8 cellular contexts compared by ENCODE assay signal in the genomic region with DNA sequence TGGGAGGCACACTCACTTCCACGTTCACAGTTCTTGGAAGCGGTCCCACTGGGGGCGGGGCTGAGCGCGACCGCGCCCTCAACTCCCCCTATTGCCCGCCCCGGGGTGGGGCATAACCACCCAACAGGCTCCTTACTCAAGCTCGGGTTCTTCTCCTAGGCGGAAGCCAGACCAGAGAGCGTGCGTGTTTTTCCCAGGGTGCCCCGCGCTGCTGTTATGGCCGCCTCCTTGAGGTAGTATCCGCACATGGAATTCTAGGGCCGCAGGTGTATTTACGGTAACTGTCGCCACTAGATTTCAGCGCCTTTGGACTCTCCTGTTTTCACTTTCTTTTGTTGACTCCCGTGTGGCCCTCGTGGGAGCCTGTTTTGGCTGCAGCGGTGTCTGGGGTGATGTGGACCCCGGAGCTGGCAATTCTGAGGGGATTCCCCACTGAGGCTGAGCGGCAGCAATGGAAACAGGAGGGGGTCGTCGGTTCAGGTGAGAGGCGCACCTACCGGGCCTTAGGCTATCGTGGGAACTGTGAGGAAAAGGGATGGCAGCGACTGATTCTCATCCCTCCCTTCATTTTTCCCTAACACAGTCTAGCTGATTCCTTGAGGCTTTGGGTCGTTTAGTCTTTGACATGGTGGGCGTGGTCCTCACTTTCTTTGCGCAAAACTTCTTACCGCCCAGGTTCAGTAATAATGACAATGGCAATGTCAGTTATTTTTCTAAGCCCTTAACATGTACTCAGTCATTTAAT. TPM values are rescaled to one million over a fixed set of nuclear protein-coding genes. Genes with fewer than 3 reads are reported as not detected.
DNase-seq lines count a peak whose midpoint lies in the region; ATAC-seq and TF ChIP-seq lines count a peak whose summit lies in the region.

Gene TTC27, plus strand, starts transcription at position 150 of the 745 bp plus-strand sequence. Its CDS starts 243 bp downstream, at position 393.

- no peaks in the 10 kb centered on the region for H3K9me3 Mint-ChIP-seq in activated naive CD8-positive, alpha-beta T cell (ENCODE audit: low read depth)
- H3K9me3 Mint-ChIP-seq in osteocyte (ENCODE audit: unreplicated experiment), result no peaks in the 10 kb centered on the region

- H3K9me3 ChIP-seq in thyroid gland, result no peaks in the 10 kb centered on the region

- peak within 1 kb of the TSS; percentile 62 to 88 (median 63) for H3K4me3 ChIP-seq in thyroid gland (replicated peaks in 1 of 3)

- intact Hi-C loops in head of caudate nucleus (cut with DNase I) (no loop called here), thyroid gland (cut with DNase I) (no loop called here)

- ATAC-seq in HG02623 (IDR thresholded peaks at IDR 0.05; ENCODE audit: unreplicated experiment), result peak; percentile 100

- no peaks in the 10 kb centered on the region for H3K27me3 ChIP-seq in thyroid gland

- no peaks in the 10 kb centered on the region for H3K27me3 Mint-ChIP-seq in activated naive CD8-positive, alpha-beta T cell
- no peaks in the 10 kb centered on the region for H3K27me3 Mint-ChIP-seq in osteocyte (ENCODE audit: unreplicated experiment)

- peaks cover 0 to 4% of the 10 kb centered on the region in 2 donors for H3K36me3 ChIP-seq in thyroid gland

- 0 to 1% methylated on average over 26 to 32 of the region's 36 CpGs for WGBS in thyroid gland, 2 donors

- POLR2A ChIA-PET in GM10248 (lab: Yijun Ruan, JAX), result interaction anchor here (0.5 kb wide), 1 partner anchor 74 kb away, joined by 4 read pairs; no protein-coding TSS in a partner anchor

- peaks cover 14 to 22% of the 10 kb centered on the region in 2 donors for H3K4me1 ChIP-seq in thyroid gland

- peak within 1 kb of the TSS; percentile 39 to 62 (median 58) for H3K27ac ChIP-seq in thyroid gland

- TF ChIP-seq CTCF in GM10248 (IDR thresholded peaks at IDR 0.05; ENCODE audit: control extremely low read depth, extremely low read depth, low read depth, missing control alignments) (peak; percentile 5), osteocyte (IDR thresholded peaks at IDR 0.05) (no peak), thyroid gland (IDR thresholded peaks at IDR 0.05) (peak in 1 of 6 experiments; percentile 3)

- peak within 1 kb of the TSS; percentile 98 for H3K27ac Mint-ChIP-seq in activated naive CD8-positive, alpha-beta T cell
- peak within 1 kb of the TSS; percentile 84 for H3K27ac Mint-ChIP-seq in osteocyte (ENCODE audit: unreplicated experiment)

- peak in 1 of 2 donors; percentile 56 for TF ChIP-seq POLR2A in thyroid gland (IDR thresholded peaks at IDR 0.05)

- H3K4me3 Mint-ChIP-seq in activated naive CD8-positive, alpha-beta T cell, result peak within 1 kb of the TSS; percentile 97
- peak within 1 kb of the TSS; percentile 89 for H3K4me3 Mint-ChIP-seq in osteocyte (ENCODE audit: unreplicated experiment)

- peaks cover 36% of the 10 kb centered on the region for H3K4me1 Mint-ChIP-seq in activated naive CD8-positive, alpha-beta T cell (ENCODE audit: low read depth)
- peaks cover 19% of the 10 kb centered on the region for H3K4me1 Mint-ChIP-seq in osteocyte (ENCODE audit: unreplicated experiment)

- H3K36me3 Mint-ChIP-seq in activated naive CD8-positive, alpha-beta T cell, result peaks cover 6% of the 10 kb centered on the region
- H3K36me3 Mint-ChIP-seq in osteocyte (ENCODE audit: unreplicated experiment), result peaks cover 5% of the 10 kb centered on the region

- CTCF ChIA-PET in GM10248 (lab: Yijun Ruan, JAX), result interaction anchor here (0.7 to 1.4 kb wide), 2 partner anchors 15 to 16 kb away, joined by 3 read pairs; no protein-coding TSS in a partner anchor

- DNase-seq in GM10248 (ENCODE audit: extremely low spot score) (peak; percentile 97), NCI-H1105 (lab: John Stamatoyannopoulos, UW) (peak; percentile 81), SKM-1 treated with dmso at 0.1 percent for 144 hours (lab: John Stamatoyannopoulos, UW; ENCODE audit: unreplicated experiment) (peak; percentile 95), head of caudate nucleus (peak; percentile 95 to 99 (median 97)), osteocyte (ENCODE audit: extremely low spot score, unreplicated experiment) (peak; percentile 97), thyroid gland (peak; percentile 95 to 97)

RNA-seq across cellular contexts. Expression of gene TTC27, which starts in this region (rescaled TPM):
- total RNA-seq in osteocyte (14.2 and 15.6 TPM in 2 replicates), thyroid gland (10 to 100 TPM; 12.6 to 25.4 (median 16.9) TPM)

Comparison
In these comparisons a context has a peak if more than half of its experiments do, and no peak if none do; other contexts are left out.
1. Peak in every context shown above with its lines: DNase-seq, ATAC-seq, H3K4me3 ChIP-seq and H3K27ac ChIP-seq.